12 cellular contexts compared by ENCODE assay signal in genomic region chr7:130881091-130881798, GRCh38.
DNase-seq lines count a peak whose midpoint lies in the region; ATAC-seq and TF ChIP-seq lines count a peak whose summit lies in the region.
"Had no signal": no experiment of that assay in that cellular context is flagged by ENCODE, and none has a peak within 500 bp of the region (broad histone marks: within the 10 kb centered on the region; RNA-seq: fewer than 3 reads in every experiment).

No MANE protein-coding gene starts in this region.

- no peak overlapping the region for H3K56ac ChIP-seq in mesendoderm (ENCODE audit: low read length)

- H3K27me3 Mint-ChIP-seq in activated naive CD4-positive, alpha-beta T cell treated with anti-CD3 and anti-CD28 coated beads for 36 hours (ENCODE audit: low read depth) = no peaks in the 10 kb centered on the region
- no peaks in the 10 kb centered on the region for H3K27me3 Mint-ChIP-seq in activated T-helper 2 cell treated with anti-CD3 and anti-CD28 coated beads, Interferon-gamma antibody, Interleukin-2, Interleukin-4, amounts not matched to agents 10 μg/mL and 5 μg/mL and 100 μg/mL, durations not matched to agents 14 hours and 24 hours and 36 hours (ENCODE audit: low read depth)

- DNase-seq in activated naive CD4-positive, alpha-beta T cell treated with anti-CD3 and anti-CD28 coated beads for 36 hours = no peak
- no peak for DNase-seq in activated naive CD4-positive, alpha-beta T cell (lab: John Stamatoyannopoulos, UW)
- no peak for DNase-seq in activated T-helper 2 cell treated with anti-CD3 and anti-CD28 coated beads, Interferon-gamma antibody, Interleukin-2, Interleukin-4, amounts not matched to agents 10 μg/mL and 5 μg/mL and 100 μg/mL, durations not matched to agents 14 hours and 24 hours and 36 hours (ENCODE audit: low spot score)
- DNase-seq in right atrium auricular region (ENCODE audit: low spot score) (no peak), NOMO-1 treated with DMSO at 0.1 percent for 48 hours (lab: John Stamatoyannopoulos, UW; ENCODE audit: unreplicated experiment) (no peak), mesendoderm (no peak)
- DNase-seq: NCI-H748 treated with DMSO at 0.1 percent for 48 hours; stimulated activated CD4-positive, alpha-beta T cell treated with anti-CD3 and anti-CD28 coated beads, Interleukin-4, amount 100 ng/mL, for 4 hours had no signal

- H3K9me3 Mint-ChIP-seq in activated naive CD4-positive, alpha-beta T cell treated with anti-CD3 and anti-CD28 coated beads for 36 hours = no peaks in the 10 kb centered on the region
- H3K9me3 Mint-ChIP-seq in activated T-helper 2 cell treated with anti-CD3 and anti-CD28 coated beads, Interferon-gamma antibody, Interleukin-2, Interleukin-4, amounts not matched to agents 10 μg/mL and 5 μg/mL and 100 μg/mL, durations not matched to agents 14 hours and 24 hours and 36 hours = no peaks in the 10 kb centered on the region
- H3K9me3 Mint-ChIP-seq: nephron had no signal

- no peaks in the 10 kb centered on the region for H3K79me1 ChIP-seq in mesendoderm (ENCODE audit: low read length)

- no peak for TF ChIP-seq CTCF in right atrium auricular region (IDR thresholded peaks at IDR 0.05)

- no peak overlapping the region for H2BK5ac ChIP-seq in mesendoderm (ENCODE audit: low read length)

- no peak overlapping the region for H2BK120ac ChIP-seq in mesendoderm (ENCODE audit: low read depth, low read length)

- CTCF ChIA-PET in activated naive CD4-positive, alpha-beta T cell treated with anti-CD3 and anti-CD28 coated beads for 36 hours (lab: Charles Lee) = interaction anchor here (0.6 to 1.5 kb wide), 2 partner anchors 16 to 63 kb away, joined by 3 to 7 read pairs; no protein-coding TSS in a partner anchor

- no peak overlapping the region for H3K23ac ChIP-seq in mesendoderm (ENCODE audit: low read length)

- H2BK15ac ChIP-seq in mesendoderm (replicated peaks; ENCODE audit: low read depth) = no peak overlapping the region

- no CpG with 5 or more reads among the region's 3 CpGs for WGBS in mesendoderm (ENCODE audit: extremely low coverage, insufficient coverage, low lambda C conversion rate)

- H3K4me1 Mint-ChIP-seq in activated naive CD4-positive, alpha-beta T cell treated with anti-CD3 and anti-CD28 coated beads for 36 hours (ENCODE audit: low read depth) = peaks cover 39% of the 10 kb centered on the region
- H3K4me1 Mint-ChIP-seq in activated T-helper 2 cell treated with anti-CD3 and anti-CD28 coated beads, Interferon-gamma antibody, Interleukin-2, Interleukin-4, amounts not matched to agents 10 μg/mL and 5 μg/mL and 100 μg/mL, durations not matched to agents 14 hours and 24 hours and 36 hours (ENCODE audit: low read depth) = peaks cover 35% of the 10 kb centered on the region

- H3K9me3 ChIP-seq in right atrium auricular region (no peaks in the 10 kb centered on the region), subcutaneous abdominal adipose tissue (ENCODE audit: control insufficient read depth in 5 of 5, low read length in 5 of 5) (no peaks in the 10 kb centered on the region)
- H3K9me3 ChIP-seq: BLaER1 treated with 17β-estradiol and CSF1 and Interleukin-3, amounts not matched to agents 10 nM and 100 nM had no signal

- no peak for ATAC-seq in HG03342 (IDR thresholded peaks at IDR 0.05; ENCODE audit: unreplicated experiment)

- H3K4ac ChIP-seq in mesendoderm (ENCODE audit: low read depth, low read length) = no peak overlapping the region

- H4K5ac ChIP-seq in mesendoderm (ENCODE audit: low read length) = no peak overlapping the region

- H3K4me3 Mint-ChIP-seq in activated naive CD4-positive, alpha-beta T cell treated with anti-CD3 and anti-CD28 coated beads for 36 hours = no peak overlapping the region
- no peak overlapping the region for H3K4me3 Mint-ChIP-seq in activated T-helper 2 cell treated with anti-CD3 and anti-CD28 coated beads, Interferon-gamma antibody, Interleukin-2, Interleukin-4, amounts not matched to agents 10 μg/mL and 5 μg/mL and 100 μg/mL, durations not matched to agents 14 hours and 24 hours and 36 hours (ENCODE audit: low read depth)
- H3K4me3 Mint-ChIP-seq: nephron had no signal

- no peak overlapping the region for H3K4me2 ChIP-seq in mesendoderm (ENCODE audit: low read length)

- H3K79me2 ChIP-seq in mesendoderm (ENCODE audit: control insufficient read depth, insufficient read depth, low read length) = no peaks in the 10 kb centered on the region

- H2AK5ac ChIP-seq in mesendoderm (ENCODE audit: low read length) = no peak overlapping the region

- H3K4me1 ChIP-seq in right atrium auricular region (peaks cover 0 to 33% of the 10 kb centered on the region in 2 donors), subcutaneous abdominal adipose tissue (ENCODE audit: control insufficient read depth in 5 of 5, insufficient read depth in 5 of 5, low read length in 5 of 5) (peaks cover 1 to 7% (median 4%) of the 10 kb centered on the region in 5 donors), mesendoderm (ENCODE audit: control insufficient read depth, low read depth, low read length) (no peaks in the 10 kb centered on the region)

- H3K27ac ChIP-seq in right atrium auricular region (peak overlapping the region; percentile 8 to 19), subcutaneous abdominal adipose tissue (ENCODE audit: low read depth, low read length) (peak overlapping the region; percentile 15), mesendoderm (ENCODE audit: low read depth, low read length) (no peak overlapping the region)
- H3K27ac ChIP-seq: BLaER1 treated with 17β-estradiol and CSF1 and Interleukin-3, amounts not matched to agents 10 nM and 100 nM had no signal

- peak overlapping the region; percentile 73 for H3K27ac Mint-ChIP-seq in activated naive CD4-positive, alpha-beta T cell treated with anti-CD3 and anti-CD28 coated beads for 36 hours
- H3K27ac Mint-ChIP-seq in activated T-helper 2 cell treated with anti-CD3 and anti-CD28 coated beads, Interferon-gamma antibody, Interleukin-2, Interleukin-4, amounts not matched to agents 10 μg/mL and 5 μg/mL and 100 μg/mL, durations not matched to agents 14 hours and 24 hours and 36 hours = peak overlapping the region; percentile 68
- H3K27ac Mint-ChIP-seq: nephron had no signal

- H3K36me3 ChIP-seq in right atrium auricular region (peaks cover 75% of the 10 kb centered on the region), subcutaneous abdominal adipose tissue (ENCODE audit: control insufficient read depth in 5 of 5, insufficient read depth in 5 of 5, low read length in 5 of 5) (peaks cover 42 to 77% (median 59%) of the 10 kb centered on the region in 5 donors), mesendoderm (ENCODE audit: control insufficient read depth, insufficient read depth, low read length) (no peaks in the 10 kb centered on the region)

- no peak overlapping the region for H4K8ac ChIP-seq in mesendoderm (ENCODE audit: low read depth, low read length)

- no peaks in the 10 kb centered on the region for H3K27me3 ChIP-seq in right atrium auricular region
- H3K27me3 ChIP-seq in subcutaneous abdominal adipose tissue (ENCODE audit: control insufficient read depth in 5 of 5, insufficient read depth in 4 of 5, low read length in 5 of 5) = no peaks in the 10 kb centered on the region
- no peaks in the 10 kb centered on the region for H3K27me3 ChIP-seq in mesendoderm (ENCODE audit: insufficient read depth, low read length, poor library complexity)
- H3K27me3 ChIP-seq: BLaER1 treated with 17β-estradiol and CSF1 and Interleukin-3, amounts not matched to agents 10 nM and 100 nM had no signal

- peaks cover 67% of the 10 kb centered on the region for H3K36me3 Mint-ChIP-seq in activated naive CD4-positive, alpha-beta T cell treated with anti-CD3 and anti-CD28 coated beads for 36 hours (ENCODE audit: low read depth)
- peaks cover 87% of the 10 kb centered on the region for H3K36me3 Mint-ChIP-seq in activated T-helper 2 cell treated with anti-CD3 and anti-CD28 coated beads, Interferon-gamma antibody, Interleukin-2, Interleukin-4, amounts not matched to agents 10 μg/mL and 5 μg/mL and 100 μg/mL, durations not matched to agents 14 hours and 24 hours and 36 hours (ENCODE audit: low read depth)

- no peak overlapping the region for H3K4me3 ChIP-seq in right atrium auricular region
- no peak overlapping the region for H3K4me3 ChIP-seq in subcutaneous abdominal adipose tissue (ENCODE audit: low read depth in 1 of 5, low read length in 5 of 5)
- H3K4me3 ChIP-seq in mesendoderm (ENCODE audit: low read length) = no peak overlapping the region
- H3K4me3 ChIP-seq: BLaER1 treated with 17β-estradiol and CSF1 and Interleukin-3, amounts not matched to agents 10 nM and 100 nM had no signal

- no peak overlapping the region for H3K9ac ChIP-seq in subcutaneous abdominal adipose tissue (ENCODE audit: low read length in 5 of 5)
- no peak overlapping the region for H3K9ac ChIP-seq in mesendoderm (ENCODE audit: low read length)

- no peak overlapping the region for H3K18ac ChIP-seq in mesendoderm (ENCODE audit: low read length)

- intact Hi-C loops in activated naive CD4-positive, alpha-beta T cell treated with anti-CD3 and anti-CD28 coated beads for 36 hours (cut with micrococcal nuclease) = no loop called here
- intact Hi-C loops in activated T-helper 2 cell treated with anti-CD3 and anti-CD28 coated beads, Interferon-gamma antibody, Interleukin-2, Interleukin-4, amounts not matched to agents 10 μg/mL and 5 μg/mL and 100 μg/mL, durations not matched to agents 14 hours and 24 hours and 36 hours (cut with micrococcal nuclease) = no loop called here
